Comparison of ENCODE assay signal across 28 cellular contexts in the genomic region with DNA sequence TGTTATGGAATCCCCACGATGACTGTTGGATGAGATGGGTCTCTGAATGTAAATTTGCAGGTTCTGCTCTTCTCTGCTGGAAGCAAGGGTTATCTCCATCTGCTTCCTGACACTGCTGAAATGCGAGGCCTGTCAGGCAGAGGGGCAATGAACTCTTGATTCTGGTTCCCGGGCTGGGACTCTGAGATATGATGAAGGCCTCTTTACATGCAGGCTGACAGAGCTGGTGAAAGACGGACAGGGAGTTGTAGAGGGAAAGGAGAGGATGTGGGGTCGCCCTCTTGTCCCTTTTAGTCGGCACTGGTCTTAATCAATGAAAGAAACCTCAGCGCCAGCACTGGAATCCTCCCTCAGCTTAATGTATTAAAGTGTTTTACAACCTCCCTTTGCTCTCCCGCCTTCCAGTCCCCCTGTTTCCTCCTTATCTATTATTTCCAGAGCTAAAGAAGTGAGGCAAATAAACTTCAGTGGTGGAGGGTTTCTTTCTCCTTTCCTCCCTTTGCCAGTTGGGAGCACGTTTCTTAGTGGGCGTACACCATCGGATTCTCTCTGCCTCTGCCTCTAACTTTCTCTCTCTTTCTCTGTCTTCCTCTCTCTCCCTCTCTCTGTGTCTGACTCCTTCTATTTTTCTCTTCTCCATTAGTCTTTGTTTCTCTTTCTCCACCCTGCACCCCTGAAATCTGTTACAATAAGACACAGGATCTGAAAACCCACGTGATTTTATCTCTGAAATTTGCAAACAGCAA.
A peak's percentile ranks its signal among the peaks of the same experiment; 100 is the strongest.
DNase-seq lines count a peak whose midpoint lies in the region; TF ChIP-seq lines count a peak whose summit lies in the region.
"Had no signal": no experiment of that assay in that cellular context is flagged by ENCODE, and none has a peak within 500 bp of the region (broad histone marks: within the 10 kb centered on the region; RNA-seq: fewer than 3 reads in every experiment).

No MANE protein-coding gene starts in this region.

- 73% methylated on average over 12 of the region's 12 CpGs for WGBS in esophagus muscularis mucosa

- H3K36me3 ChIP-seq in uterus (no peaks in the 10 kb centered on the region), esophagus muscularis mucosa (no peaks in the 10 kb centered on the region)
- H3K36me3 ChIP-seq: adrenal gland, neutrophil, sigmoid colon, thyroid gland had no signal

- no peak for TF ChIP-seq EP300 in esophagus muscularis mucosa (IDR thresholded peaks at IDR 0.05)

- no peak for TF ChIP-seq POLR2A in uterus (IDR thresholded peaks at IDR 0.05)
- TF ChIP-seq POLR2A in esophagus muscularis mucosa (IDR thresholded peaks at IDR 0.05; ENCODE audit: low read depth), result no peak

- TF ChIP-seq CTCF in uterus (IDR thresholded peaks at IDR 0.05) (no peak), esophagus muscularis mucosa (IDR thresholded peaks at IDR 0.05) (no peak)

- H3K4me3 ChIP-seq in uterus, result peak overlapping the region; percentile 11
- no peak overlapping the region for H3K4me3 ChIP-seq in esophagus muscularis mucosa
- H3K4me3 ChIP-seq: adrenal gland, sigmoid colon, thyroid gland had no signal

- H3K27me3 ChIP-seq in uterus, result no peaks in the 10 kb centered on the region
- H3K27me3 ChIP-seq in esophagus muscularis mucosa, result peaks cover 0 to 4% (median 0%) of the 10 kb centered on the region in 4 donors
- H3K27me3 ChIP-seq: adrenal gland, neutrophil, sigmoid colon, thyroid gland had no signal

- H3K9me3 ChIP-seq in uterus (no peaks in the 10 kb centered on the region), esophagus muscularis mucosa (no peaks in the 10 kb centered on the region)
- H3K9me3 ChIP-seq: adrenal gland, Caco-2, neutrophil, sigmoid colon, thyroid gland had no signal

- peaks cover 0 to 7% of the 10 kb centered on the region in 2 donors for H3K4me1 ChIP-seq in uterus
- no peaks in the 10 kb centered on the region for H3K4me1 ChIP-seq in esophagus muscularis mucosa
- H3K4me1 ChIP-seq: adrenal gland, Caco-2, sigmoid colon had no signal

- DNase-seq in HuH-7 (ENCODE audit: low spot score) (peak; percentile 59), UCSD-AML1 (lab: John Stamatoyannopoulos, UW; ENCODE audit: unreplicated experiment) (peak; percentile 13), islet precursor cell (peak; percentile 64), uterus (no peak), esophagus muscularis mucosa (ENCODE audit: extremely low spot score) (no peak)
- DNase-seq in activated CD4-positive, alpha-beta T cell treated with anti-CD3 and anti-CD28 coated beads for 48 hours, result no peak
- no peak for DNase-seq in activated CD4-positive, alpha-beta T cell treated with anti-CD3 and anti-CD28 coated beads, Interleukin-2, amount 50 U/mL, for 48 hours
- DNase-seq: activated CD4-positive, alpha-beta T cell treated with anti-CD3 and anti-CD28 coated beads for 1 hour; activated CD8-positive, alpha-beta memory T cell treated with anti-CD3 and anti-CD28 coated beads, Interleukin-2, amount 50 U/mL, for 48 hours; activated CD8-positive, alpha-beta T cell treated with anti-CD3 and anti-CD28 coated beads for 36 hours; activated naive CD4-positive, alpha-beta T cell treated with anti-CD3 and anti-CD28 coated beads, Interleukin-2, amount 10 ng/mL, durations not matched to agents 7 days and 5 days; adrenal gland; C1 segment of cervical spinal cord; Caco-2; dermis blood vessel endothelial cell; DMS79; GDM1; hypothalamus; immature natural killer cell; left colon; NCI-H1092; NCI-H1694 treated with DMSO at 0.1 percent for 48 hours; NCI-H2171; sigmoid colon; stimulated activated CD4-positive, alpha-beta T cell treated with anti-CD3 and anti-CD28 coated beads, Interleukin-4, amount 100 ng/mL, for 24 hours; thyroid gland had no signal

- H3K27ac ChIP-seq in uterus (peak overlapping the region; percentile 70 to 71), esophagus muscularis mucosa (replicated peaks in 1 of 4) (no peak overlapping the region)
- H3K27ac ChIP-seq: adrenal gland, neutrophil, RWPE1, sigmoid colon, thyroid gland had no signal

- intact Hi-C loops in uterus (cut with DNase I; ENCODE audit: low total_unique reads) (no loop called here), esophagus muscularis mucosa (cut with DNase I) (no loop called here)

Comparison
In these comparisons a context has a peak if more than half of its experiments do, and no peak if none do; other contexts are left out.
1. DNase-seq: peak in HuH-7 (single experiment), UCSD-AML1 (single experiment) and islet precursor cell (single experiment); none in uterus (0 of 2), esophagus muscularis mucosa (single experiment), activated CD4-positive, alpha-beta T cell treated with anti-CD3 and anti-CD28 coated beads for 48 hours (single experiment) and activated CD4-positive, alpha-beta T cell treated with anti-CD3 and anti-CD28 coated beads, Interleukin-2, amount 50 U/mL, for 48 hours (0 of 2).
2. H3K27ac ChIP-seq: peak in uterus (2 of 2); none in esophagus muscularis mucosa (0 of 4).
3. H3K4me3 ChIP-seq: peak in uterus (2 of 2); none in esophagus muscularis mucosa (0 of 4).